In genomic region chrX:46788902-46789301, GRCh38 we compare ENCODE assay signal across 1 cellular context.
TF ChIP-seq lines count a peak whose summit lies in the region.

No MANE protein-coding gene starts in this region.

TF ChIP-seq in GM12878, 131 proteins besides CTCF, POLR2A, EP300 and RAD21 (continued from another document):
- TF ChIP-seq ZNF207 (IDR thresholded peaks at IDR 0.05; ENCODE audit: borderline replicate concordance) = no peak
- TF ChIP-seq, protein P1, sequence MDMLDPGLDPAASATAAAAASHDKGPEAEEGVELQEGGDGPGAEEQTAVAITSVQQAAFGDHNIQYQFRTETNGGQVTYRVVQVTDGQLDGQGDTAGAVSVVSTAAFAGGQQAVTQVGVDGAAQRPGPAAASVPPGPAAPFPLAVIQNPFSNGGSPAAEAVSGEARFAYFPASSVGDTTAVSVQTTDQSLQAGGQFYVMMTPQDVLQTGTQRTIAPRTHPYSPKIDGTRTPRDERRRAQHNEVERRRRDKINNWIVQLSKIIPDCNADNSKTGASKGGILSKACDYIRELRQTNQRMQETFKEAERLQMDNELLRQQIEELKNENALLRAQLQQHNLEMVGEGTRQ (IDR thresholded peaks at IDR 0.05; ENCODE audit: borderline replicate concordance, low read depth, low read length) = no peak
- no peak for TF ChIP-seq RELA (IDR thresholded peaks at IDR 0.05; ENCODE audit: borderline replicate concordance, partially characterized antibody)
- TF ChIP-seq SRF (IDR thresholded peaks at IDR 0.05; ENCODE audit: low read depth in 2 of 2, low read length in 2 of 2) = no peak
- no peak for TF ChIP-seq BCL3 (IDR thresholded peaks at IDR 0.05; ENCODE audit: borderline replicate concordance, insufficient read depth, low read depth, low read length, poor library complexity, severe bottlenecking)
- no peak for TF ChIP-seq RELB (IDR thresholded peaks at IDR 0.05; ENCODE audit: low read depth)
- no peak for TF ChIP-seq CHD1 (IDR thresholded peaks at IDR 0.05; ENCODE audit: low read depth, low read length)
- TF ChIP-seq RBBP5 (conservative IDR thresholded peaks at IDR 0.05) = no peak
- no peak for TF ChIP-seq STAT1 (conservative IDR thresholded peaks at IDR 0.05)
- no peak for TF ChIP-seq MTA3 (IDR thresholded peaks at IDR 0.05; ENCODE audit: borderline replicate concordance, low read length)
- no peak for TF ChIP-seq ZZZ3 (IDR thresholded peaks at IDR 0.05; ENCODE audit: control insufficient read depth, insufficient read length, low read depth)
- no peak for TF ChIP-seq IRF5 (IDR thresholded peaks at IDR 0.05; ENCODE audit: borderline replicate concordance)
- TF ChIP-seq MEF2B (IDR thresholded peaks at IDR 0.05; ENCODE audit: partially characterized antibody, poor library complexity, severe bottlenecking) = no peak
- no peak for TF ChIP-seq RAD51 (IDR thresholded peaks at IDR 0.05)
- TF ChIP-seq GABPA (IDR thresholded peaks at IDR 0.05; ENCODE audit: low read depth) = no peak
- TF ChIP-seq ZNF24 (IDR thresholded peaks at IDR 0.05) = no peak
- TF ChIP-seq PKNOX1 (IDR thresholded peaks at IDR 0.05) = no peak
